In the genomic region with DNA sequence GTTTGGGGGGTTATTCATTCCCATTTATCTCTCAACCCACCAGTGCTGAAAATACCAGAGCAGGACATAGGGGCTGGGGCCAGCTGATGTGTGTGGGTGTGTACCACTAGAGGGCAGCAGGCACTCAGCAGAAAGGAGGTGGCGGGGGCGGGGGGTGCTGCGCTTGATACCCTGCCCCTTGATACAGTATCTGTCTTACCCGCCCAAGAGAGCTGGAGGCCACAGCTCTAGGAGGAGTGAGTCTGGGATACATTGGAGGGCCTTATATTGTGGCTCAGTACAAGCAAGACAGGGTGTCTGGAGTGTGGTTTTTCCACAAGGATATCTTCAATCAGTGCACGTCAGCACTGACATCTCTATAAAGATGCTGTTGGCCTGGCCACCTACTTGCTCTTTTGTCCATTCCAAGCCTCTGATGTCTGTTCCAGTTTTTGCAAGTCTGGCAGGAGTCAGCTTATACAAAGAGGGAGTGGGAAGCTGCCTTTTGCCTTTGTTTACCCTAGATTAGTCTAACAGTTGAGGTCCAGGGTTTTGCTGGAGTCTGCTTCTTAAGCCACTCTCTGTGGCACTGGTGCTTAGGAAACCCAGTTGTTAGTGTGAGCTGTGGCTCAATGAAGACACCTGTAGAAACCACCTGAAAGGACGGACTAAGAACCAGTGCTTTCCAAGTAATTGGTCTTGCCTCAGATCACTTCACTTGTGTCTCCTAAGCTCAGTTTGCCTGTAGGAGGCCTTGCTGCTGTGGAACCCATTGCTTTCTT, we compare ENCODE assay signal across 8 cellular contexts. TPM values are rescaled to one million over a fixed set of nuclear protein-coding genes. Genes with fewer than 3 reads are reported as not detected.
A peak's percentile ranks its signal among the peaks of the same experiment; 100 is the strongest.
DNase-seq lines count a peak whose midpoint lies in the region; TF ChIP-seq lines count a peak whose summit lies in the region.

No MANE protein-coding gene starts in this region.

- H3K9ac ChIP-seq in fibroblast of lung (ENCODE audit: insufficient read depth, low read length): no peak overlapping the region

- peak overlapping the region; percentile 8 for H3K4me3 Mint-ChIP-seq in nephron progenitor cell

- H3K27ac Mint-ChIP-seq in nephron progenitor cell: peak overlapping the region; percentile 61

- H3K36me3 ChIP-seq in fibroblast of lung (ENCODE audit: control insufficient read depth, insufficient read depth, low read length) (peaks cover 32% of the 10 kb centered on the region), vagina (peaks cover 0 to 33% of the 10 kb centered on the region in 2 donors)

- H3K4me3 ChIP-seq in fibroblast of lung (replicated peaks in 1 of 4; ENCODE audit: control extremely low read depth in 1 of 4, insufficient read depth in 1 of 4, low read depth in 3 of 4, low read length in 4 of 4): no peak overlapping the region
- H3K4me3 ChIP-seq in vagina: no peak overlapping the region

- no peak for TF ChIP-seq POLR2A in vagina (IDR thresholded peaks at IDR 0.05)

- H3K27me3 Mint-ChIP-seq in nephron progenitor cell (ENCODE audit: low read depth, poor library complexity): no peaks in the 10 kb centered on the region

- H3K9me3 ChIP-seq in fibroblast of lung (ENCODE audit: control insufficient read depth, insufficient read depth, low read depth, low read length) (no peaks in the 10 kb centered on the region), vagina (no peaks in the 10 kb centered on the region)

- H3K4me1 Mint-ChIP-seq in nephron progenitor cell: peaks cover 57% of the 10 kb centered on the region

- peaks cover 59% of the 10 kb centered on the region for H3K36me3 Mint-ChIP-seq in nephron progenitor cell (ENCODE audit: low read depth)

- DNase-seq in NCI-H1417 (lab: John Stamatoyannopoulos, UW) (peak; percentile 4 to 47 (median 23)), NCI-H1417 treated with DMSO at 0.1 percent for 48 hours (lab: John Stamatoyannopoulos, UW) (no peak), NCI-H1105 treated with DMSO at 0.1 percent for 48 hours (lab: John Stamatoyannopoulos, UW) (peak; percentile 27), fibroblast of lung (ENCODE audit: low read depth in 2 of 2) (peak; percentile 46 to 48), nephron progenitor cell (peak; percentile 70), vagina (ENCODE audit: extremely low spot score in 2 of 2) (peak in 1 of 2 donors; percentile 85), NCI-H1694 (lab: John Stamatoyannopoulos, UW) (no peak)
- DNase-seq in activated T-cell treated with anti-CD3 and anti-CD28 coated beads, Interleukin-2, amount 50 U/mL, for 48 hours: peak; percentile 66 to 70

- H3K27ac ChIP-seq in fibroblast of lung (ENCODE audit: insufficient read depth, low read length): no peak overlapping the region
- no peak overlapping the region for H3K27ac ChIP-seq in vagina

- H2AFZ ChIP-seq in fibroblast of lung (ENCODE audit: low read length): no peak overlapping the region

- H3K9me3 Mint-ChIP-seq in nephron progenitor cell: peaks cover 19% of the 10 kb centered on the region

- peaks cover 1% of the 10 kb centered on the region for H4K20me1 ChIP-seq in fibroblast of lung (ENCODE audit: control insufficient read depth, extremely low read depth, insufficient read depth, low read length)

- H3K4me2 ChIP-seq in fibroblast of lung (ENCODE audit: extremely low read depth, insufficient read depth, low read length): peak overlapping the region; percentile 40

- peaks cover 24% of the 10 kb centered on the region for H3K4me1 ChIP-seq in fibroblast of lung (ENCODE audit: control insufficient read depth, extremely low read depth, insufficient read depth, low read length)
- H3K4me1 ChIP-seq in vagina: peaks cover 82% of the 10 kb centered on the region

- intact Hi-C loops in vagina (cut with DNase I): loop anchor here (5.0 to 10.0 kb wide), 2 partner anchors 285 to 772 kb away; a partner anchor contains a TSS

- H3K27me3 ChIP-seq in fibroblast of lung (ENCODE audit: control insufficient read depth, insufficient read depth, low read length) (no peaks in the 10 kb centered on the region), vagina (no peaks in the 10 kb centered on the region)

- H3K79me2 ChIP-seq in fibroblast of lung (ENCODE audit: control insufficient read depth, insufficient read depth, low read length): peaks cover 64% of the 10 kb centered on the region

- TF ChIP-seq CTCF in fibroblast of lung (conservative IDR thresholded peaks at IDR 0.05 in 1 of 2, IDR thresholded peaks at IDR 0.05 in 1 of 2; ENCODE audit: low read depth in 1 of 2, low read length in 2 of 2) (peak; percentile 75 to 84), nephron progenitor cell (IDR thresholded peaks at IDR 0.05) (peak; percentile 64), vagina (IDR thresholded peaks at IDR 0.05) (peak; percentile 19 to 40 (median 38))

RNA-seq across cellular contexts. Expression of a gene that starts 1.5 kb away (rescaled TPM):
- total RNA-seq in fibroblast of lung (29.9 and 35.7 TPM in 2 replicates), vagina (20.6 TPM)
- polyA plus RNA-seq in fibroblast of lung: 14.7 and 19.9 TPM in 2 replicates
- polyA plus RNA-seq in fibroblast of lung (2012): 20.8 and 25.5 TPM in 2 replicates
- polyA minus RNA-seq in fibroblast of lung (ENCODE audit: low replicate concordance): 32.0 and 44.4 TPM in 2 replicates

RNA-seq across cellular contexts. Expression of a gene that starts 4.5 kb away (rescaled TPM):
- total RNA-seq in fibroblast of lung (55.3 and 60.1 TPM in 2 replicates), vagina (42.2 TPM)
- polyA plus RNA-seq in fibroblast of lung: 132 and 133 TPM in 2 replicates
- polyA plus RNA-seq in fibroblast of lung (2012): 129 and 154 TPM in 2 replicates
- 2.9 and 4.3 TPM in 2 replicates for polyA minus RNA-seq in fibroblast of lung (ENCODE audit: low replicate concordance)

Comparison
In these comparisons a context has a peak if more than half of its experiments do, and no peak if none do; other contexts are left out.
1. DNase-seq: peak in NCI-H1417 (3 of 3), NCI-H1105 treated with DMSO at 0.1 percent for 48 hours (single experiment), activated T-cell treated with anti-CD3 and anti-CD28 coated beads, Interleukin-2, amount 50 U/mL, for 48 hours (2 of 2), fibroblast of lung (2 of 2) and nephron progenitor cell (single experiment); none in NCI-H1417 treated with DMSO at 0.1 percent for 48 hours (single experiment) and NCI-H1694 (single experiment).
2. Peak in every context shown above with its lines, with median percentiles within 50 percentile points of each other: CTCF ChIP-seq.